In the genomic region with DNA sequence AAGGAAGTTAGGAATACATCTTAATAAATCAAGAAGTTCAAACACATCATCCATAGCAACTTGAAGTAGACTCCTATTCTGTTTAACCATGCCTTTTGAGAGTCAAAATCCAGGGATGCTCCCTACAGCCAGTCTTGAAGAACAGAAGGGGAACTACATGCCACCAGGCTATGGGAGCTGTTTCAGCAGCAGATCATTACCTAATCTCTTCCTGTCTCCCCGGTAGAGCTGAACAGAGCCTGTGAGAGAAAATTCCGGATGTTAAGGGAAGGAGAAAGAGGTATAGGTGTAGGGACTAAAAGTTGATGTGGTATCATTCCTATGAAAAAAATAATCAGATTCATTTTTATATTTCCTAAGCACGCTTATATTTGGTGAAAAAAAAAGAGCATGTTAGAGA, we compare ENCODE assay signal across 14 cellular contexts.
"Had no signal": no experiment of that assay in that cellular context is flagged by ENCODE, and none has a peak within 500 bp of the region (broad histone marks: within the 10 kb centered on the region; RNA-seq: fewer than 3 reads in every experiment).

No MANE protein-coding gene starts in this region.

- H3K27ac ChIP-seq: foreskin keratinocyte, prostate gland, stomach, thoracic aorta had no signal

- ATAC-seq: activated CD8-positive, alpha-beta T cell treated with anti-CD3 and anti-CD28 coated beads, Interleukin-2, amount 10 ng/mL, durations not matched to agents 7 days and 5 days; foreskin keratinocyte; naive thymus-derived CD4-positive, alpha-beta T cell had no signal

- H3K9me3 ChIP-seq: esophagus squamous epithelium, prostate gland, stomach, thoracic aorta had no signal

- H3K9me3 Mint-ChIP-seq: activated naive CD8-positive, alpha-beta T cell treated with anti-CD3 and anti-CD28 coated beads, Interleukin-2, amount 10 ng/mL, durations not matched to agents 7 days and 5 days; naive thymus-derived CD4-positive, alpha-beta T cell had no signal

- H3K4me3 ChIP-seq: esophagus squamous epithelium, prostate gland, stomach, thoracic aorta had no signal

- H3K4me1 ChIP-seq: foreskin keratinocyte, prostate gland had no signal

- H3K36me3 Mint-ChIP-seq: activated naive CD8-positive, alpha-beta T cell treated with anti-CD3 and anti-CD28 coated beads, Interleukin-2, amount 10 ng/mL, durations not matched to agents 7 days and 5 days; naive thymus-derived CD4-positive, alpha-beta T cell had no signal

- H3K4me3 Mint-ChIP-seq: activated CD8-positive, alpha-beta T cell treated with anti-CD3 and anti-CD28 coated beads, Interleukin-2, amount 10 ng/mL, durations not matched to agents 7 days and 5 days; activated naive CD8-positive, alpha-beta T cell treated with anti-CD3 and anti-CD28 coated beads, Interleukin-2, amount 10 ng/mL, durations not matched to agents 7 days and 5 days; naive thymus-derived CD4-positive, alpha-beta T cell had no signal

- DNase-seq: activated CD4-positive, alpha-beta T cell treated with anti-CD3 and anti-CD28 coated beads for 48 hours; activated CD8-positive, alpha-beta memory T cell treated with anti-CD3 and anti-CD28 coated beads, Interleukin-2, amount 50 U/mL, for 48 hours; activated CD8-positive, alpha-beta T cell treated with anti-CD3 and anti-CD28 coated beads, Interleukin-2, amount 10 ng/mL, durations not matched to agents 7 days and 5 days; activated naive CD8-positive, alpha-beta T cell treated with anti-CD3 and anti-CD28 coated beads, Interleukin-2, amount 10 ng/mL, durations not matched to agents 7 days and 5 days; anterior cingulate cortex; esophagus squamous epithelium; foreskin keratinocyte; naive thymus-derived CD4-positive, alpha-beta T cell; stimulated activated CD4-positive, alpha-beta T cell treated with anti-CD3 and anti-CD28 coated beads, Interleukin-15, amount 100 ng/mL, for 24 hours; stimulated activated CD4-positive, alpha-beta T cell treated with anti-CD3 and anti-CD28 coated beads, Interleukin-4, amount 100 ng/mL, for 24 hours; stomach; T-helper 9 cell had no signal

- H3K27ac Mint-ChIP-seq: activated CD8-positive, alpha-beta T cell treated with anti-CD3 and anti-CD28 coated beads, Interleukin-2, amount 10 ng/mL, durations not matched to agents 7 days and 5 days; activated naive CD8-positive, alpha-beta T cell treated with anti-CD3 and anti-CD28 coated beads, Interleukin-2, amount 10 ng/mL, durations not matched to agents 7 days and 5 days; naive thymus-derived CD4-positive, alpha-beta T cell had no signal

- H3K27me3 ChIP-seq: esophagus squamous epithelium, foreskin keratinocyte, stomach had no signal
